ENCODE assay signal across 1 cellular context in the genomic region with DNA sequence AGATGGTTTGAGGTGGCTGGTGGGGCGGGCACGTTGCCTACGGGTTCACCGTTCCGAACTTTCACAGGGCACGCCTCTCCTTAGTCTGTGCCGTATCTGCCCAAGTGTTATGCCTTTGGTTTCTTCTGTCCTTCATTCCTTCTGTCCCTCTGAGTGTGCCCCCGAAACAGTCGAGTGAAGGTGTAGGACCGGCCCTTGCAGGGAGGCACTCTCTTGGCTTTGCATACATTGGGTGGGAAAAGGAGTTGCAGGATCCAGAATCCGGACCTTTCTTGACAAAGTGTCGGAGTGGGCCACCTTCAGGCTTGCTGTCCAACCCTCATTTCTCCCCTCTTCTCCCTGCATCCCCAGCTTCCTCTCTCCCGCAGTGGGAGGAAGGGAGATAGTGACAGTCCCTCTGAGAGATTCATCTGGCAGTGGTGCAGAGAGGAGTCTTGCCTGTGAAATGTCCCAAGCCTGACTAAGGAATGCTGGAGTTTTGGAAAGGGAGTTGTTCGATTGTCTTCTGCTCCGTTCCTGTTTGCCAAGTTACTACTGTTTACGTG.
TF ChIP-seq lines count a peak whose summit lies in the region.

No MANE protein-coding gene starts in this region.

TF ChIP-seq in HEK293, 187 proteins besides CTCF, POLR2A, EP300 and RAD21 (continued from another document):
- TF ChIP-seq, protein P1, sequence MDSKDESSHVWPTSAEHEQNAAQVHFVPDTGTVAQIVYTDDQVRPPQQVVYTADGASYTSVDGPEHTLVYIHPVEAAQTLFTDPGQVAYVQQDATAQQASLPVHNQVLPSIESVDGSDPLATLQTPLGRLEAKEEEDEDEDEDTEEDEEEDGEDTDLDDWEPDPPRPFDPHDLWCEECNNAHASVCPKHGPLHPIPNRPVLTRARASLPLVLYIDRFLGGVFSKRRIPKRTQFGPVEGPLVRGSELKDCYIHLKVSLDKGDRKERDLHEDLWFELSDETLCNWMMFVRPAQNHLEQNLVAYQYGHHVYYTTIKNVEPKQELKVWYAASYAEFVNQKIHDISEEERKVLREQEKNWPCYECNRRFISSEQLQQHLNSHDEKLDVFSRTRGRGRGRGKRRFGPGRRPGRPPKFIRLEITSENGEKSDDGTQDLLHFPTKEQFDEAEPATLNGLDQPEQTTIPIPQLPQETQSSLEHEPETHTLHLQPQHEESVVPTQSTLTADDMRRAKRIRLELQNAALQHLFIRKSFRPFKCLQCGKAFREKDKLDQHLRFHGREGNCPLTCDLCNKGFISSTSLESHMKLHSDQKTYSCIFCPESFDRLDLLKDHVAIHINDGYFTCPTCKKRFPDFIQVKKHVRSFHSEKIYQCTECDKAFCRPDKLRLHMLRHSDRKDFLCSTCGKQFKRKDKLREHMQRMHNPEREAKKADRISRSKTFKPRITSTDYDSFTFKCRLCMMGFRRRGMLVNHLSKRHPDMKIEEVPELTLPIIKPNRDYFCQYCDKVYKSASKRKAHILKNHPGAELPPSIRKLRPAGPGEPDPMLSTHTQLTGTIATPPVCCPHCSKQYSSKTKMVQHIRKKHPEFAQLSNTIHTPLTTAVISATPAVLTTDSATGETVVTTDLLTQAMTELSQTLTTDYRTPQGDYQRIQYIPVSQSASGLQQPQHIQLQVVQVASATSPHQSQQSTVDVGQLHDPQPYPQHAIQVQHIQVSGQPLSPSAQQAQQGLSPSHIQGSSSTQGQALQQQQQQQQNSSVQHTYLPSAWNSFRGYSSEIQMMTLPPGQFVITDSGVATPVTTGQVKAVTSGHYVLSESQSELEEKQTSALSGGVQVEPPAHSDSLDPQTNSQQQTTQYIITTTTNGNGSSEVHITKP (tag by site-specific recombination; IDR thresholded peaks at IDR 0.05) = 0 out of 2 replicates have a peak, but pooled peaks have one; percentile 52
- no peak for TF ChIP-seq ZNF558 (tag by site-specific recombination; IDR thresholded peaks at IDR 0.05)
- TF ChIP-seq ZFP3 (tag by site-specific recombination; IDR thresholded peaks at IDR 0.05; ENCODE audit: low read depth) = no peak
